Comparison of ENCODE assay signal across 8 cellular contexts in genomic region chr10:99571816-99572215, GRCh38. TPM values are rescaled to one million over a fixed set of nuclear protein-coding genes. Genes with fewer than 3 reads are reported as not detected.
"Had no signal": no experiment of that assay in that cellular context is flagged by ENCODE, and none has a peak within 500 bp of the region (broad histone marks: within the 10 kb centered on the region; RNA-seq: fewer than 3 reads in every experiment).

No MANE protein-coding gene starts in this region.

- DNase-seq: GDM1, GF-D8 had no signal

- ATAC-seq: GM12878 had no signal

- FAIRE-seq: GM12878, GM12891, GM12892, GM18507, GM19239 had no signal

- H3K4me3 ChIP-seq: GM12878 had no signal

RNA-seq across cellular contexts. Expression of gene NKX2-3, which starts 39.1 kb away (rescaled TPM):
- total RNA-seq: G401, GM12878 had no signal
- polyA plus RNA-seq: GM12878 had no signal
